ENCODE assay signal across 8 cellular contexts in the genomic region with DNA sequence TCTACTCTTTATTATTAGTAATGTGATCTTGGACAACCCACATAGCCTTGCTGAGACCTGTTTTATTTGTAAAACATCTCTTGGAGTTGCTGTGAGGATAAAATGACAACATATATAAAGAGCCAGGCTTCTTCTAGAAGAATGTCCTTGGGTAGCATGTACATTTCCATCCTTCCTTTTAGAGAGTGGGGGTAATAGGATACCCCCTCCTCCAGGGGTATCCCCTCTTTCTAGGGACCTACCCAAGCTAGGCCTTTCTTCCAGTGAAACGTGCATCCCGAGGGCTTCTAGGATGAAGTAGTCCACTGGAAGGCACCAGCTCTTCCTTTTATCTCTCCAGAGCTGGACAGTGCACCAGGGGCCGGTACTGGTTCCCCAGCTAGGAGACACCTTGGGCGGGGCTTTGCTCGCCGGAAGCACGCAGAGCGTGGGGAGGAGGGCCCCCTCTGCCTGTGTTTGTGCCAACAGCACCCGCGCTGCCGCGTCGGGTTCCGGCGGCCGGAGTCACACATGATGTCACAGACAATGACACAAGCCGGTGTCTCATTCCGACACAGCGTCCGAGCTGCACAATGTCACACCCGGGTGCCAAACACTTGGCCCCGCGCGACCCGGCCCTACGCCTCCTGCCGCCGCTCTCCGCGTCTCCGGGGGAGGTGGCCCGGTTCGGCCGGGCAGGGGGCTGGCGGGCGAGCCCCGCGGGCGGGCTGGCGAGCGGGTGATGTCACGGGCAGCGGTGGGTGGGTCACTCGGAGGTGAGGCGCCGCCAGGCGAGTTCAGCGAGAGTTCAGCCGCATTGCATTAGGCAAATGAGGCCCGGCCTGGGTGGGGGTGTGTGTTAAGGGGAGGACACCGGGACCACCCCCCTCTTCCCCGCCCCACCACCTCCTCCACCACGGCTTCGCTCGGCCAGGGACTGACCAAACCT. TPM values are rescaled to one million over a fixed set of nuclear protein-coding genes. Genes with fewer than 3 reads are reported as not detected.
DNase-seq lines count a peak whose midpoint lies in the region; ATAC-seq, FAIRE-seq and TF ChIP-seq lines count a peak whose summit lies in the region.

No MANE protein-coding gene starts in this region.

- H3K4me2 ChIP-seq in BLaER1 treated with 17β-estradiol and CSF1 and Interleukin-3, amounts not matched to agents 10 nM and 100 nM: peak overlapping the region; percentile 92 to 100 (median 99)

- ATAC-seq in GM19395 (IDR thresholded peaks at IDR 0.05; ENCODE audit: unreplicated experiment) (peak; percentile 70), SK-N-SH treated with all-trans-retinoic acid at 6 μM for 48 hours (peak; percentile 61), upper lobe of right lung (peak; percentile 77)
- ATAC-seq in activated naive CD8-positive, alpha-beta T cell treated with anti-CD3 and anti-CD28 coated beads, Interleukin-2, amount 10 ng/mL, durations not matched to agents 7 days and 5 days (ENCODE audit: low read depth): peak; percentile 81

- H4K20me1 ChIP-seq in BLaER1 treated with 17β-estradiol and CSF1 and Interleukin-3, amounts not matched to agents 10 nM and 100 nM: peaks cover 0 to 62% (median 30%) of the 10 kb centered on the region in 11 experiments; a peak in 13 of 22 replicates

- H3K4me3 Mint-ChIP-seq in activated naive CD8-positive, alpha-beta T cell treated with anti-CD3 and anti-CD28 coated beads, Interleukin-2, amount 10 ng/mL, durations not matched to agents 7 days and 5 days: peak overlapping the region; percentile 84

- H3K4me1 Mint-ChIP-seq in activated naive CD8-positive, alpha-beta T cell treated with anti-CD3 and anti-CD28 coated beads, Interleukin-2, amount 10 ng/mL, durations not matched to agents 7 days and 5 days: peaks cover 65% of the 10 kb centered on the region

- POLR2A ChIA-PET in activated naive CD8-positive, alpha-beta T cell treated with anti-CD3 and anti-CD28 coated beads, Interleukin-2, amount 10 ng/mL, durations not matched to agents 7 days and 5 days (lab: Charles Lee): interaction anchor here (0.9 to 8.7 kb wide), 4 partner anchors 16 to 38 kb away, joined by 3 to 170 read pairs (median 4); no protein-coding TSS in a partner anchor

- FAIRE-seq in HTR-8/SVneo (lab: Jason Lieb, UNC): peak; percentile 96

- H3K4me3 ChIP-seq in BLaER1 treated with 17β-estradiol and CSF1 and Interleukin-3, amounts not matched to agents 10 nM and 100 nM: peak overlapping the region; percentile 75 to 96 (median 83)
- peak overlapping the region; percentile 64 for H3K4me3 ChIP-seq in upper lobe of right lung

- TF ChIP-seq CTCF in upper lobe of right lung (IDR thresholded peaks at IDR 0.05): peak; percentile 43

- intact Hi-C loops in cardiac septum (cut with DNase I) (loop anchor here (1.0 kb wide), 1 partner anchor 9 kb away; no protein-coding TSS in a partner anchor), posterior cingulate gyrus (cut with DNase I) (no loop called here), upper lobe of right lung (cut with DNase I) (no loop called here)

- peak overlapping the region; percentile 75 to 91 (median 80) for H3K27ac ChIP-seq in BLaER1 treated with 17β-estradiol and CSF1 and Interleukin-3, amounts not matched to agents 10 nM and 100 nM
- peak overlapping the region; percentile 94 for H3K27ac ChIP-seq in upper lobe of right lung

- no peaks in the 10 kb centered on the region for H3K27me3 ChIP-seq in BLaER1 treated with 17β-estradiol and CSF1 and Interleukin-3, amounts not matched to agents 10 nM and 100 nM
- H3K27me3 ChIP-seq in upper lobe of right lung: no peaks in the 10 kb centered on the region

- DNase-seq in HTR-8/SVneo (ENCODE audit: insufficient read length, low spot score) (peak; percentile 90), cardiac septum (ENCODE audit: low spot score) (peak; percentile 98), posterior cingulate gyrus (peak in 9 of 10 donors; percentile 61 to 97 (median 79)), upper lobe of right lung (peak; percentile 96)
- peak; percentile 85 for DNase-seq in activated naive CD8-positive, alpha-beta T cell treated with anti-CD3 and anti-CD28 coated beads, Interleukin-2, amount 10 ng/mL, durations not matched to agents 7 days and 5 days

- H3K36me3 ChIP-seq in BLaER1 treated with 17β-estradiol and CSF1 and Interleukin-3, amounts not matched to agents 10 nM and 100 nM: peaks cover 0 to 25% (median 0%) of the 10 kb centered on the region in 11 experiments; a peak in 4 of 22 replicates
- H3K36me3 ChIP-seq in upper lobe of right lung: no peaks in the 10 kb centered on the region

- H3K27ac Mint-ChIP-seq in activated naive CD8-positive, alpha-beta T cell treated with anti-CD3 and anti-CD28 coated beads, Interleukin-2, amount 10 ng/mL, durations not matched to agents 7 days and 5 days: peak overlapping the region; percentile 87

- peaks cover 76 to 91% (median 86%) of the 10 kb centered on the region in 10 experiments for H3K4me1 ChIP-seq in BLaER1 treated with 17β-estradiol and CSF1 and Interleukin-3, amounts not matched to agents 10 nM and 100 nM
- peaks cover 64% of the 10 kb centered on the region for H3K4me1 ChIP-seq in upper lobe of right lung

- H3K9ac ChIP-seq in BLaER1 treated with 17β-estradiol and CSF1 and Interleukin-3, amounts not matched to agents 10 nM and 100 nM: peak overlapping the region; percentile 76 to 94 (median 85)

- H3K36me3 Mint-ChIP-seq in activated naive CD8-positive, alpha-beta T cell treated with anti-CD3 and anti-CD28 coated beads, Interleukin-2, amount 10 ng/mL, durations not matched to agents 7 days and 5 days: peaks cover 40% of the 10 kb centered on the region

- peaks cover 1% of the 10 kb centered on the region for H3K9me3 Mint-ChIP-seq in activated naive CD8-positive, alpha-beta T cell treated with anti-CD3 and anti-CD28 coated beads, Interleukin-2, amount 10 ng/mL, durations not matched to agents 7 days and 5 days

- H3K27me3 Mint-ChIP-seq in activated naive CD8-positive, alpha-beta T cell treated with anti-CD3 and anti-CD28 coated beads, Interleukin-2, amount 10 ng/mL, durations not matched to agents 7 days and 5 days: no peaks in the 10 kb centered on the region

- 0 out of 22 replicates have a peak, but pooled peaks cover 0 to 4% (median 0%) of the 10 kb centered on the region in 11 experiments for H3K9me3 ChIP-seq in BLaER1 treated with 17β-estradiol and CSF1 and Interleukin-3, amounts not matched to agents 10 nM and 100 nM (replicated peaks in 1 of 11)
- H3K9me3 ChIP-seq in upper lobe of right lung: no peaks in the 10 kb centered on the region

TF ChIP-seq in SK-N-SH treated with all-trans-retinoic acid at 6 μM for 48 hours, 23 proteins besides CTCF, POLR2A, EP300 and RAD21 (continues in another document):
- TF ChIP-seq TCF4 (CRISPR knock-in tag; IDR thresholded peaks at IDR 0.05; ENCODE audit: borderline replicate concordance): peak; percentile 47; the same call in 1 of the 2 replicates
- no peak for TF ChIP-seq ZNF8 (CRISPR knock-in tag; IDR thresholded peaks at IDR 0.05)
- no peak for TF ChIP-seq BACH2 (CRISPR knock-in tag; IDR thresholded peaks at IDR 0.05; ENCODE audit: borderline replicate concordance)
- TF ChIP-seq ZC3H10 (CRISPR knock-in tag; IDR thresholded peaks at IDR 0.05): peak; percentile 64; the same call in 1 of the 2 replicates
- TF ChIP-seq, protein P1, sequence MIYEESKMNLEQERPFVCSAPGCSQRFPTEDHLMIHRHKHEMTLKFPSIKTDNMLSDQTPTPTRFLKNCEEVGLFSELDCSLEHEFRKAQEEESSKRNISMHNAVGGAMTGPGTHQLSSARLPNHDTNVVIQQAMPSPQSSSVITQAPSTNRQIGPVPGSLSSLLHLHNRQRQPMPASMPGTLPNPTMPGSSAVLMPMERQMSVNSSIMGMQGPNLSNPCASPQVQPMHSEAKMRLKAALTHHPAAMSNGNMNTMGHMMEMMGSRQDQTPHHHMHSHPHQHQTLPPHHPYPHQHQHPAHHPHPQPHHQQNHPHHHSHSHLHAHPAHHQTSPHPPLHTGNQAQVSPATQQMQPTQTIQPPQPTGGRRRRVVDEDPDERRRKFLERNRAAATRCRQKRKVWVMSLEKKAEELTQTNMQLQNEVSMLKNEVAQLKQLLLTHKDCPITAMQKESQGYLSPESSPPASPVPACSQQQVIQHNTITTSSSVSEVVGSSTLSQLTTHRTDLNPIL (CRISPR knock-in tag; IDR thresholded peaks at IDR 0.05; ENCODE audit: low read depth): no peak; the same call in 1 of the 2 replicates
- TF ChIP-seq, protein P2, sequence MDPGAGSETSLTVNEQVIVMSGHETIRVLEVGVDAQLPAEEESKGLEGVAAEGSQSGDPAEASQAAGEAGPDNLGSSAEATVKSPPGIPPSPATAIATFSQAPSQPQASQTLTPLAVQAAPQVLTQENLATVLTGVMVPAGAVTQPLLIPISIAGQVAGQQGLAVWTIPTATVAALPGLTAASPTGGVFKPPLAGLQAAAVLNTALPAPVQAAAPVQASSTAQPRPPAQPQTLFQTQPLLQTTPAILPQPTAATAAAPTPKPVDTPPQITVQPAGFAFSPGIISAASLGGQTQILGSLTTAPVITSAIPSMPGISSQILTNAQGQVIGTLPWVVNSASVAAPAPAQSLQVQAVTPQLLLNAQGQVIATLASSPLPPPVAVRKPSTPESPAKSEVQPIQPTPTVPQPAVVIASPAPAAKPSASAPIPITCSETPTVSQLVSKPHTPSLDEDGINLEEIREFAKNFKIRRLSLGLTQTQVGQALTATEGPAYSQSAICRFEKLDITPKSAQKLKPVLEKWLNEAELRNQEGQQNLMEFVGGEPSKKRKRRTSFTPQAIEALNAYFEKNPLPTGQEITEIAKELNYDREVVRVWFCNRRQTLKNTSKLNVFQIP (CRISPR knock-in tag; IDR thresholded peaks at IDR 0.05; ENCODE audit: borderline replicate concordance, low read depth): no peak

RNA-seq across cellular contexts. Expression of a gene that starts 23.4 kb away (rescaled TPM):
- under 1 TPM in 1 of 2 experiments, not detected in 1; 0.48 TPM for total RNA-seq in activated naive CD8-positive, alpha-beta T cell treated with anti-CD3 and anti-CD28 coated beads, Interleukin-2, amount 10 ng/mL, durations not matched to agents 7 days and 5 days
- 2.6 TPM for total RNA-seq in cardiac septum
- total RNA-seq in upper lobe of right lung: 2.8 TPM

RNA-seq across cellular contexts. Expression of a gene that starts 32.2 kb away (rescaled TPM):
- total RNA-seq in activated naive CD8-positive, alpha-beta T cell treated with anti-CD3 and anti-CD28 coated beads, Interleukin-2, amount 10 ng/mL, durations not matched to agents 7 days and 5 days: 10 to 100 TPM; 51.7 to 53.6 TPM
- total RNA-seq in cardiac septum: 30.7 TPM
- total RNA-seq in upper lobe of right lung: 69.7 TPM

RNA-seq across cellular contexts. Expression of a gene that starts 53.5 kb away (rescaled TPM):
- 10 to 100 TPM; 67.9 to 75.2 TPM for total RNA-seq in activated naive CD8-positive, alpha-beta T cell treated with anti-CD3 and anti-CD28 coated beads, Interleukin-2, amount 10 ng/mL, durations not matched to agents 7 days and 5 days
- total RNA-seq in cardiac septum (0.75 TPM), upper lobe of right lung (1.4 TPM)

Comparison
In these comparisons a context has a peak if more than half of its experiments do, and no peak if none do; other contexts are left out.
1. Peak in every context shown above with its lines: DNase-seq, ATAC-seq, H3K4me3 ChIP-seq and H3K27ac ChIP-seq.
2. RNA of a gene that starts 53.5 kb away (total RNA-seq): 67.9 to 75.2 TPM in activated naive CD8-positive, alpha-beta T cell treated with anti-CD3 and anti-CD28 coated beads, Interleukin-2, amount 10 ng/mL, durations not matched to agents 7 days and 5 days; 1.4 TPM in upper lobe of right lung (single experiment) and 0.75 TPM in cardiac septum (single experiment); every median in the first group is over 10 times any median in the second.